8 cellular contexts compared by ENCODE assay signal in the genomic region with DNA sequence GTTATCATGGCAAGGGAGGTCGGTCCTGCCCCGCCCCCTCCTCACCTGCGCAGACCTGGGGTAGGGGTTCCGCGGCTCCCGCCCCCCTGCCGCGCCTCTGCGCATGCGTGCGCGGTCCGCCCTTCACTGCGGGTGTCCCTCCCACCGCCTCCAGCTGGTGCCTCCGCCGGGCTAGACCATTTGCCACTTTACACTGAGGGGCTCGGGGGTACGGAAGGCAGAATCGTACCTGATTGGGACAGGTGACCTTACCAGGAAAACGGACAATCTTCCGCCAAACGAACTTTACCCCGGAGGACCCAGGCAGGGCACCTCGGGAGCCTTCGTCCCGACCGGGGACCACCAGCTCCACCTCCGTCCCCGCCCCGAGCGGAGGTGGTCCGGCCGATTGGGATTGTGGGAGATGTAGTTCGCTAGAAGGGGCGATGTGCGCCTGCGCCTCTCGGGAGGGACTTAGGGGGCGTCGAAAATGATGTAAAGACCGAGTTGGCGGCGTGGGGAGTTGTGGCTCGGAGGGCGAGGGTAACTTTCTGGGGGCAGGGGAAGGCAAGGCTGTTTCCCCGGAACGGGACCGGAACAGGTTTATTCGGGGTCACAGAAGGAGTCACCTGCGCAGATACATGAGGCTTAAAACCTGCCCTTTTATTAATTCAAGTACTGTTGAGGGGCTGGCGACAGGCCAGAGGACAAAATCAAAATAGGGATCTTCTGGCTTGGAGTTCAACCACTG.
DNase-seq lines count a peak whose midpoint lies in the region; ATAC-seq and TF ChIP-seq lines count a peak whose summit lies in the region.

Gene DNAJC28, minus strand, starts transcription at position 344 of the 730 bp plus-strand sequence. CDS start 2,323 bp downstream, outside the sequence.

- TF ChIP-seq CTCF in AG04449 (IDR thresholded peaks at IDR 0.05; ENCODE audit: insufficient read depth, low read length, missing control alignments): no peak
- TF ChIP-seq CTCF in WI38 (IDR thresholded peaks at IDR 0.05; ENCODE audit: low read depth, low read length): no peak
- TF ChIP-seq CTCF in cardiac fibroblast (IDR thresholded peaks at IDR 0.05; ENCODE audit: low read depth, low read length): no peak

- DNase-seq in AG04449 (ENCODE audit: low read depth, low spot score) (no peak), NCI-H2196 treated with DMSO at 0.1 percent for 48 hours (lab: John Stamatoyannopoulos, UW; ENCODE audit: unreplicated experiment) (peak; percentile 89), cardiac fibroblast (ENCODE audit: low read depth in 2 of 2) (peak; percentile 94 to 95), iPS-NIHi7 (ENCODE audit: extremely low spot score) (peak; percentile 95), smooth muscle cell of the brain vasculature (ENCODE audit: low read depth, low spot score) (peak; percentile 88)

- POLR2A ChIA-PET in AG04449 (lab: Yijun Ruan, JAX): interaction anchor here (0.6 to 1.6 kb wide), 5 partner anchors 9 to 833 kb away, joined by 3 to 24 read pairs (median 3); partner anchors contain the start of gene TMEM50B

- H3K4me3 ChIP-seq in AG04449 (ENCODE audit: low read depth, low read length): peak within 1 kb of the TSS; percentile 94
- peak within 1 kb of the TSS; percentile 81 for H3K4me3 ChIP-seq in WI38 (ENCODE audit: low read depth, low read length)
- H3K4me3 ChIP-seq in cardiac fibroblast (replicated peaks in 1 of 2; ENCODE audit: low read depth in 2 of 2, low read length in 2 of 2): peak within 1 kb of the TSS; percentile 71 to 85

- CTCF ChIA-PET in AG04449 (lab: Yijun Ruan, JAX): interaction anchor here (1.7 kb wide), 1 partner anchor 11 kb away, joined by 9 read pairs; the partner anchor contains the start of gene TMEM50B

- ATAC-seq in GM18870 (IDR thresholded peaks at IDR 0.05; ENCODE audit: unreplicated experiment): peak; percentile 92
- ATAC-seq in HG03108 (IDR thresholded peaks at IDR 0.05; ENCODE audit: unreplicated experiment): peak; percentile 98
